ENCODE assay signal across 35 cellular contexts in the genomic region with DNA sequence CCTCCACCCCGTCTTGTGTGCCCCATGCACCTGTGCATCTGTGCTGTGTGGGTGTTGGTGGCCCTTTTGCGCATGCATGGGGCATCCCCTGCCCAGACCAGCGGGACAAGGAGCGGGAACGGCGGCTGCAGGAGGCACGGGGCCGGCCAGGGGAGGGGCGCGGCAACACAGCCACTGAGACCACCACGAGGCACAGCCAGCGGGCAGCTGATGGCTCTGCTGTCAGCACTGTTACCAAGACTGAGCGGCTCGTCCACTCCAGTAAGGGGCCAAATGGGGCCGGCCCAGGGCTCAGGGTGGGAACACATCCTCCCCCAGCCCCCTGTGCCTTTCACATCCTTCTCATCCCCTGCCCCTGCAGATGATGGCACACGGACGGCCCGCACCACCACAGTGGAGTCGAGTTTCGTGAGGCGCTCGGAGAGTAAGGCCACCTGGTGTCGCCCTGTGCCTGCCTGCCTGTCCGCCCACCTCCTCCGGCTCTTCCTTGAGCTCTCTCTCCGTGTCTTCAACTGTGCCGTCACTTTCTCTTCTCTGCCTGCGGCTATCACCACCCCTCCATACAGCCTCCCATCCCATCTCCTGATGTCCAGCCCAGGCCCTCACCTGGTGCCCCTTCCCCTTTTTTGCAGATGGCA. TPM values are rescaled to one million over a fixed set of nuclear protein-coding genes. Genes with fewer than 3 reads are reported as not detected.
DNase-seq lines count a peak whose midpoint lies in the region; ATAC-seq and TF ChIP-seq lines count a peak whose summit lies in the region.
"Had no signal": no experiment of that assay in that cellular context is flagged by ENCODE, and none has a peak within 500 bp of the region (broad histone marks: within the 10 kb centered on the region; RNA-seq: fewer than 3 reads in every experiment).

No MANE protein-coding gene starts in this region.

- ATAC-seq in Right ventricle myocardium inferior (no peak), left cardiac atrium (no peak), GM21786 (IDR thresholded peaks at IDR 0.05; ENCODE audit: unreplicated experiment) (no peak), GM21390 (IDR thresholded peaks at IDR 0.05; ENCODE audit: unreplicated experiment) (no peak)
- ATAC-seq: activated CD8-positive, alpha-beta T cell treated with anti-CD3 and anti-CD28 coated beads, Interleukin-2, amount 10 ng/mL, durations not matched to agents 7 days and 5 days; right lobe of liver; upper lobe of right lung had no signal

- intact Hi-C loops in Right ventricle myocardium inferior (cut with DNase I): no loop called here
- intact Hi-C loops in left cardiac atrium (cut with DNase I): no loop called here
- intact Hi-C loops in esophagus muscularis mucosa (cut with DNase I): no loop called here
- intact Hi-C loops in sigmoid colon (cut with DNase I): no loop called here
- intact Hi-C loops in vagina (cut with DNase I): no loop called here

- TF ChIP-seq CTCF in esophagus muscularis mucosa (IDR thresholded peaks at IDR 0.05): peak in 1 of 3 experiments; percentile 5
- TF ChIP-seq CTCF in sigmoid colon (IDR thresholded peaks at IDR 0.05): no peak
- TF ChIP-seq CTCF in vagina (IDR thresholded peaks at IDR 0.05): no peak

- H3K36me3 ChIP-seq in esophagus muscularis mucosa (peaks cover 78 to 100% (median 98%) of the 10 kb centered on the region in 4 donors), sigmoid colon (peaks cover 65 to 96% (median 76%) of the 10 kb centered on the region in 4 donors), vagina (peaks cover 4 to 83% of the 10 kb centered on the region in 2 donors)

- H3K27me3 ChIP-seq in esophagus muscularis mucosa: no peaks in the 10 kb centered on the region
- no peaks in the 10 kb centered on the region for H3K27me3 ChIP-seq in sigmoid colon
- no peaks in the 10 kb centered on the region for H3K27me3 ChIP-seq in vagina
- H3K27me3 ChIP-seq: brain microvascular endothelial cell, neutrophil, right lobe of liver, upper lobe of right lung had no signal

- WGBS in esophagus muscularis mucosa: 74% methylated on average over 26 of the region's 28 CpGs
- 90 to 93% methylated on average over 28 of the region's 28 CpGs for WGBS in sigmoid colon, 2 donors

- H3K4me3 ChIP-seq in esophagus muscularis mucosa (peak overlapping the region; percentile 0 to 60 (median 14)), sigmoid colon (peak overlapping the region in 2 of 4 donors; percentile 75), vagina (no peak overlapping the region)
- H3K4me3 ChIP-seq: GM23248, right lobe of liver, upper lobe of right lung had no signal

- H3K27ac ChIP-seq in esophagus muscularis mucosa (replicated peaks in 1 of 4) (peak overlapping the region; percentile 98 to 99 (median 99)), sigmoid colon (peak overlapping the region; percentile 96 to 100 (median 99)), vagina (peak overlapping the region; percentile 97)
- H3K27ac ChIP-seq: brain microvascular endothelial cell, GM23248, HL-60, neutrophil, right lobe of liver, upper lobe of right lung, VCaP had no signal

- TF ChIP-seq POLR2A in esophagus muscularis mucosa (IDR thresholded peaks at IDR 0.05; ENCODE audit: low read depth): no peak
- TF ChIP-seq POLR2A in sigmoid colon (IDR thresholded peaks at IDR 0.05): no peak
- TF ChIP-seq POLR2A in vagina (IDR thresholded peaks at IDR 0.05): no peak

- TF ChIP-seq EP300 in esophagus muscularis mucosa (IDR thresholded peaks at IDR 0.05): no peak
- TF ChIP-seq EP300 in sigmoid colon (IDR thresholded peaks at IDR 0.05): no peak

- peaks cover 62 to 100% (median 95%) of the 10 kb centered on the region in 4 donors for H3K4me1 ChIP-seq in esophagus muscularis mucosa
- peaks cover 0 to 92% (median 80%) of the 10 kb centered on the region in 4 donors for H3K4me1 ChIP-seq in sigmoid colon
- peaks cover 54% of the 10 kb centered on the region for H3K4me1 ChIP-seq in vagina
- H3K4me1 ChIP-seq: right lobe of liver, upper lobe of right lung had no signal

- no peaks in the 10 kb centered on the region for H3K9me3 ChIP-seq in esophagus muscularis mucosa
- H3K9me3 ChIP-seq in sigmoid colon: no peaks in the 10 kb centered on the region
- H3K9me3 ChIP-seq in vagina: no peaks in the 10 kb centered on the region
- H3K9me3 ChIP-seq: neutrophil, right lobe of liver, upper lobe of right lung had no signal

- DNase-seq in Right ventricle myocardium inferior (ENCODE audit: missing footprints) (peak; percentile 40), left cardiac atrium (no peak), esophagus muscularis mucosa (ENCODE audit: extremely low spot score) (no peak), sigmoid colon (no peak), vagina (ENCODE audit: extremely low spot score in 2 of 2) (no peak), hippocampal formation (lab: John Stamatoyannopoulos, UW) (no peak)
- DNase-seq: activated CD4-positive, alpha-beta T cell treated with anti-CD3 and anti-CD28 coated beads for 4 hours; activated CD8-positive, alpha-beta T cell treated with anti-CD3 and anti-CD28 coated beads, Interleukin-2, amount 10 ng/mL, durations not matched to agents 7 days and 5 days; activated naive CD4-positive, alpha-beta T cell treated with anti-CD3 and anti-CD28 coated beads, Interleukin-2, amount 10 ng/mL, durations not matched to agents 7 days and 5 days; amniotic stem cell; brain microvascular endothelial cell; Calu3; DND-41; GF-D8; GM23248; Karpas-422; naive B cell; NCI-H1436; NCI-H2081; NCI-H2227 treated with DMSO at 0.1 percent for 48 hours; NCI-H526; NK-92 treated with Interleukin-12 subunit alpha and Interleukin-12 subunit beta, amount 100 ng/mL, for 24 hours; right lobe of liver; SHP77 treated with DMSO at 0.1 percent for 48 hours; stimulated activated CD4-positive, alpha-beta T cell treated with anti-CD3 and anti-CD28 coated beads, Interleukin-4, amount 100 ng/mL, for 24 hours; T-helper 9 cell; upper lobe of right lung had no signal

RNA-seq across cellular contexts. Expression of gene SELENOM, which starts 10.6 kb away (rescaled TPM):
- 48.2 TPM for total RNA-seq in Right ventricle myocardium inferior
- total RNA-seq in left cardiac atrium: 100 to 1,000 TPM; 118 to 145 TPM
- 1,000 to 10,000 TPM; 1,118 to 1,733 (median 1,416) TPM for total RNA-seq in esophagus muscularis mucosa
- 1,000 to 10,000 TPM in 3 of 4 donors, 100 to 1,000 TPM in 1; 868 to 1,938 (median 1,638) TPM for total RNA-seq in sigmoid colon
- polyA plus RNA-seq in sigmoid colon: 100 to 1,000 TPM in 2 of 3 donors, 10 to 100 TPM in 1; 40.9 to 192 (median 169) TPM
- total RNA-seq in vagina: 941 TPM
- total RNA-seq: Calu3 had no signal

RNA-seq across cellular contexts. Expression of gene SMTN, which starts 15.6 kb away (rescaled TPM):
- total RNA-seq in Right ventricle myocardium inferior (250 TPM), left cardiac atrium (100 to 1,000 TPM; 142 to 150 TPM), esophagus muscularis mucosa (1,000 to 10,000 TPM; 1,154 to 1,495 (median 1,416) TPM), sigmoid colon (1,000 to 10,000 TPM in 3 of 4 donors, 100 to 1,000 TPM in 1; 987 to 1,789 (median 1,228) TPM), vagina (199 TPM)
- polyA plus RNA-seq in sigmoid colon: 100 to 1,000 TPM in 1 of 3 donors, 10 to 100 TPM in 2; 23.8 to 103 (median 29.4) TPM

RNA-seq across cellular contexts. Expression of gene INPP5J, which starts 26.0 kb away (rescaled TPM):
- total RNA-seq in Right ventricle myocardium inferior: 16.6 TPM
- total RNA-seq in left cardiac atrium: 10 to 100 TPM; 13.3 to 26.4 TPM
- total RNA-seq in esophagus muscularis mucosa: 1 to 10 TPM; 1.3 to 2.1 (median 1.8) TPM
- 1 to 10 TPM; 1.1 to 2.2 (median 1.8) TPM for total RNA-seq in sigmoid colon
- 10 to 100 TPM; 11.4 to 15.3 (median 12.5) TPM for polyA plus RNA-seq in sigmoid colon
- 5.9 TPM for total RNA-seq in vagina
- total RNA-seq: activated CD8-positive, alpha-beta T cell treated with anti-CD3 and anti-CD28 coated beads, Interleukin-2, amount 10 ng/mL, durations not matched to agents 7 days and 5 days; GM23248 had no signal
- polyA plus RNA-seq: CD14-positive monocyte had no signal

RNA-seq across cellular contexts. Expression of gene PLA2G3, which starts 43.6 kb away (rescaled TPM):
- total RNA-seq in Right ventricle myocardium inferior (not detected), left cardiac atrium (not detected), esophagus muscularis mucosa (not detected), sigmoid colon (not detected), vagina (6.1 TPM)
- 1 to 10 TPM in 1 of 3 donors, not detected in 2; 5.2 TPM for polyA plus RNA-seq in sigmoid colon
- total RNA-seq: activated CD8-positive, alpha-beta T cell treated with anti-CD3 and anti-CD28 coated beads, Interleukin-2, amount 10 ng/mL, durations not matched to agents 7 days and 5 days; Calu3; GM23248; liver; posterior vena cava; right lobe of liver had no signal
- polyA plus RNA-seq: CD14-positive monocyte, GM23248, liver had no signal

Comparison
In these comparisons a context has a peak if more than half of its experiments do, and no peak if none do; other contexts are left out.
1. H3K4me3 ChIP-seq: peak in esophagus muscularis mucosa (4 of 4); none in vagina (0 of 2).
2. Peak in every context shown above with its lines, with median percentiles within 50 percentile points of each other: H3K27ac ChIP-seq.